Comparison of ENCODE assay signal across 1 cellular context in the genomic region with DNA sequence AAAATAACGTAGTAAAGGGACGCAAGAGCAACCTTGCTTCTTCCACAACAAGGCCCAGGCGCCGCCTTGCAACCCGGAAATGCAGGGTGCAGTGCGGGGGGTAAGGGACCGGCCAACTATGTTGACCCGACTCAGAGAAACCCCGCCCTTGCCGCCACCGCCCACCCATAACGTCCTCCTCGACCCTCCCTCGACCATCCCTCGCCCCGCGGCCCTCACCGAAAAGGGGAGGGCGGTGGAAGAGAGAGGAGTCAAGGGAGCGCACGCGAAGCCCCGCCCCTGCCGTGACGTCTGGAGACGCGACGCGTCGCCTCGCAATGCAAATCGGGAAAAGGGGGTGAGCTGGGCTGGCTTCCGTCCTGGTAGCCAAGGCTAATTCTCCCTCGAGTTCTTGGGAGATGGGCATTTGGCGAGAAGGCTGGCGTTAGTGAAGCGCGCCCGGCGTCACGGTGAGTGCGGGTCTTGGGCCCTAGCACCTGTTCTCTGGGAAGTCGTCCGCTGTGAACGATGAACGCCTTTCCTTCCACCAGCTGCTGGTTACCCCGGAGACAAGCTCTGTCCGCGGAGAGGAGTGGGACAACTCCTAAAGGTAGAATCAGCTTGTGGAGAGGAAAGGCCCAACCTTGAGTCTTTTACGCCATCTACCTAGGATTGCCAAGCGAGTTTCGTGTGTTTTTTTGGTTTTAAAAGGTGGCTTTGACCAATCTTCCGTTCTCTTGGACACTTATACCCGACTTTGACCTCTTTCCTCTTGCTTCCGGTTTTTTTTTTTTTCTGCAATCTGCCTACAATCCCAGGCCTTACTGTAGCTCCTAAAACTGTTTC.
TF ChIP-seq lines count a peak whose summit lies in the region.

Gene USP8, plus strand, starts transcription at position 340 of the 825 bp plus-strand sequence. CDS start 14,669 bp downstream, outside the sequence.

TF ChIP-seq in K562, 482 proteins besides CTCF, POLR2A, EP300 and RAD21 (continued from another document and continues in another):
- TF ChIP-seq RNF219 (CRISPR knock-in tag; IDR thresholded peaks at IDR 0.05): no peak
- TF ChIP-seq ZNF212 (CRISPR knock-in tag; IDR thresholded peaks at IDR 0.05): no peak
- TF ChIP-seq CREBBP (IDR thresholded peaks at IDR 0.05; ENCODE audit: low read depth, low read length): no peak
- TF ChIP-seq RBM39 (optimal IDR thresholded peaks at IDR 0.05; ENCODE audit: low read depth, low read length): no peak
- TF ChIP-seq STAT5B (CRISPR knock-in tag; IDR thresholded peaks at IDR 0.05): no peak
- peak; percentile 11; the same call in 1 of the 2 replicates for TF ChIP-seq ZKSCAN1 (IDR thresholded peaks at IDR 0.05; ENCODE audit: low read depth, low read length)
- no peak for TF ChIP-seq ZEB2 (IDR thresholded peaks at IDR 0.05)
- TF ChIP-seq ZBTB8A (IDR thresholded peaks at IDR 0.05; ENCODE audit: partially characterized antibody): no peak
- TF ChIP-seq ZNF764 (CRISPR knock-in tag; IDR thresholded peaks at IDR 0.05; ENCODE audit: low read depth): no peak
- peak; percentile 98 for TF ChIP-seq CREB1 (IDR thresholded peaks at IDR 0.05)
- peak; percentile 99 for TF ChIP-seq CREB1 (CRISPR knock-in tag; IDR thresholded peaks at IDR 0.05)
- no peak for TF ChIP-seq MYBL2 (IDR thresholded peaks at IDR 0.05; ENCODE audit: low read depth)
- no peak for TF ChIP-seq MYBL2 (CRISPR knock-in tag; IDR thresholded peaks at IDR 0.05; ENCODE audit: borderline replicate concordance)
- TF ChIP-seq, protein P1, sequence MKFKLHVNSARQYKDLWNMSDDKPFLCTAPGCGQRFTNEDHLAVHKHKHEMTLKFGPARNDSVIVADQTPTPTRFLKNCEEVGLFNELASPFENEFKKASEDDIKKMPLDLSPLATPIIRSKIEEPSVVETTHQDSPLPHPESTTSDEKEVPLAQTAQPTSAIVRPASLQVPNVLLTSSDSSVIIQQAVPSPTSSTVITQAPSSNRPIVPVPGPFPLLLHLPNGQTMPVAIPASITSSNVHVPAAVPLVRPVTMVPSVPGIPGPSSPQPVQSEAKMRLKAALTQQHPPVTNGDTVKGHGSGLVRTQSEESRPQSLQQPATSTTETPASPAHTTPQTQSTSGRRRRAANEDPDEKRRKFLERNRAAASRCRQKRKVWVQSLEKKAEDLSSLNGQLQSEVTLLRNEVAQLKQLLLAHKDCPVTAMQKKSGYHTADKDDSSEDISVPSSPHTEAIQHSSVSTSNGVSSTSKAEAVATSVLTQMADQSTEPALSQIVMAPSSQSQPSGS (CRISPR knock-in tag; IDR thresholded peaks at IDR 0.05): no peak
- TF ChIP-seq, protein P2, sequence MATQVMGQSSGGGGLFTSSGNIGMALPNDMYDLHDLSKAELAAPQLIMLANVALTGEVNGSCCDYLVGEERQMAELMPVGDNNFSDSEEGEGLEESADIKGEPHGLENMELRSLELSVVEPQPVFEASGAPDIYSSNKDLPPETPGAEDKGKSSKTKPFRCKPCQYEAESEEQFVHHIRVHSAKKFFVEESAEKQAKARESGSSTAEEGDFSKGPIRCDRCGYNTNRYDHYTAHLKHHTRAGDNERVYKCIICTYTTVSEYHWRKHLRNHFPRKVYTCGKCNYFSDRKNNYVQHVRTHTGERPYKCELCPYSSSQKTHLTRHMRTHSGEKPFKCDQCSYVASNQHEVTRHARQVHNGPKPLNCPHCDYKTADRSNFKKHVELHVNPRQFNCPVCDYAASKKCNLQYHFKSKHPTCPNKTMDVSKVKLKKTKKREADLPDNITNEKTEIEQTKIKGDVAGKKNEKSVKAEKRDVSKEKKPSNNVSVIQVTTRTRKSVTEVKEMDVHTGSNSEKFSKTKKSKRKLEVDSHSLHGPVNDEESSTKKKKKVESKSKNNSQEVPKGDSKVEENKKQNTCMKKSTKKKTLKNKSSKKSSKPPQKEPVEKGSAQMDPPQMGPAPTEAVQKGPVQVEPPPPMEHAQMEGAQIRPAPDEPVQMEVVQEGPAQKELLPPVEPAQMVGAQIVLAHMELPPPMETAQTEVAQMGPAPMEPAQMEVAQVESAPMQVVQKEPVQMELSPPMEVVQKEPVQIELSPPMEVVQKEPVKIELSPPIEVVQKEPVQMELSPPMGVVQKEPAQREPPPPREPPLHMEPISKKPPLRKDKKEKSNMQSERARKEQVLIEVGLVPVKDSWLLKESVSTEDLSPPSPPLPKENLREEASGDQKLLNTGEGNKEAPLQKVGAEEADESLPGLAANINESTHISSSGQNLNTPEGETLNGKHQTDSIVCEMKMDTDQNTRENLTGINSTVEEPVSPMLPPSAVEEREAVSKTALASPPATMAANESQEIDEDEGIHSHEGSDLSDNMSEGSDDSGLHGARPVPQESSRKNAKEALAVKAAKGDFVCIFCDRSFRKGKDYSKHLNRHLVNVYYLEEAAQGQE (CRISPR knock-in tag; IDR thresholded peaks at IDR 0.05; ENCODE audit: low read depth): no peak
- peak; percentile 54; the same call in 1 of the 2 replicates for TF ChIP-seq ZBTB9 (CRISPR knock-in tag; IDR thresholded peaks at IDR 0.05)
- no peak for TF ChIP-seq MAFK (IDR thresholded peaks at IDR 0.05; ENCODE audit: low read length)
- no peak for TF ChIP-seq BMI1 (IDR thresholded peaks at IDR 0.05; ENCODE audit: low read length)
- TF ChIP-seq ZNF518B (CRISPR knock-in tag; IDR thresholded peaks at IDR 0.05): no peak
- TF ChIP-seq ILF3 (IDR thresholded peaks at IDR 0.05; ENCODE audit: borderline replicate concordance): no peak
- TF ChIP-seq, protein P3, sequence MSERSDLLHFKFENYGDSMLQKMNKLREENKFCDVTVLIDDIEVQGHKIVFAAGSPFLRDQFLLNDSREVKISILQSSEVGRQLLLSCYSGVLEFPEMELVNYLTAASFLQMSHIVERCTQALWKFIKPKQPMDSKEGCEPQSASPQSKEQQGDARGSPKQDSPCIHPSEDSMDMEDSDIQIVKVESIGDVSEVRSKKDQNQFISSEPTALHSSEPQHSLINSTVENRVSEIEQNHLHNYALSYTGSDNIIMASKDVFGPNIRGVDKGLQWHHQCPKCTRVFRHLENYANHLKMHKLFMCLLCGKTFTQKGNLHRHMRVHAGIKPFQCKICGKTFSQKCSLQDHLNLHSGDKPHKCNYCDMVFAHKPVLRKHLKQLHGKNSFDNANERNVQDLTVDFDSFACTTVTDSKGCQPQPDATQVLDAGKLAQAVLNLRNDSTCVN (CRISPR knock-in tag; IDR thresholded peaks at IDR 0.05): no peak
- no peak for TF ChIP-seq ZNF436 (CRISPR knock-in tag; IDR thresholded peaks at IDR 0.05)
- peak; percentile 98 for TF ChIP-seq MTA1 (IDR thresholded peaks at IDR 0.05; ENCODE audit: borderline replicate concordance)
- TF ChIP-seq BRD4 (IDR thresholded peaks at IDR 0.05): no peak
- no peak for TF ChIP-seq KLF16 (IDR thresholded peaks at IDR 0.05)
- peak in 1 of 2 experiments; percentile 86; a peak in 2 of 4 replicates for TF ChIP-seq SIN3A (IDR thresholded peaks at IDR 0.05; ENCODE audit: borderline replicate concordance in 2 of 2, control insufficient read depth in 1 of 2, low read depth in 2 of 2, low read length in 2 of 2)
- no peak for TF ChIP-seq SMARCB1 (IDR thresholded peaks at IDR 0.05; ENCODE audit: insufficient read length, low read depth)
- no peak for TF ChIP-seq CC2D1A (IDR thresholded peaks at IDR 0.05)
- TF ChIP-seq ELF4 (CRISPR knock-in tag; IDR thresholded peaks at IDR 0.05): no peak; the same call in 1 of the 2 replicates
- TF ChIP-seq CTCFL (IDR thresholded peaks at IDR 0.05; ENCODE audit: borderline replicate concordance, insufficient read depth, low read depth, low read length, poor library complexity, severe bottlenecking): no peak
- TF ChIP-seq ARID3A (IDR thresholded peaks at IDR 0.05; ENCODE audit: borderline replicate concordance, low read depth, low read length): no peak
- peak; percentile 22 for TF ChIP-seq ZFP36 (IDR thresholded peaks at IDR 0.05; ENCODE audit: low read depth, low read length, partially characterized antibody)
- TF ChIP-seq TRIM28 (IDR thresholded peaks at IDR 0.05): no peak
- no peak for TF ChIP-seq DNMT1 (IDR thresholded peaks at IDR 0.05)
- no peak for TF ChIP-seq NFYB (IDR thresholded peaks at IDR 0.05; ENCODE audit: extremely low read depth, insufficient read length)
- TF ChIP-seq STAG1 (CRISPR knock-in tag; IDR thresholded peaks at IDR 0.05; ENCODE audit: borderline replicate concordance): no peak
